In the genomic region with DNA sequence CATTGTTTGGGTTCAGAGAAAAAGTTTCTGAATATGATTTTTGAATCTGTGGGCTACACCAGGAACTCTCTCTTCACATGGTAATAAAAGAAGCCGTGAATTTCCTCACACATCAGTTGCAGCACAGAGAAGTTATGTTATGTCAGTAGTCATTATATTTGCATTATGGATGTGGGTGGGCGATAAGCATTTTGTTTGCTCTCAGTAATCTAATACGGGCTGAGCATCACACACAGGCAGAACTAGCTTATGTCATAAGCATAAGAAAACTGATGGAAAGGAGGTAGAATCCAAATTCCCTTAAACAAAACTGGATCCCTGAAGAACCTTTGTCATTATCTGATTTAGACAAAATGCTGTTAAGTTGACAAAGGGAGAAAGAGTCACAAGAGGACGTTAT, we compare ENCODE assay signal across 1 cellular context.
TF ChIP-seq lines count a peak whose summit lies in the region.

No MANE protein-coding gene starts in this region.

TF ChIP-seq in GM12878, 131 proteins besides CTCF, POLR2A, EP300 and RAD21 (continued from another document):
- TF ChIP-seq, protein P1, sequence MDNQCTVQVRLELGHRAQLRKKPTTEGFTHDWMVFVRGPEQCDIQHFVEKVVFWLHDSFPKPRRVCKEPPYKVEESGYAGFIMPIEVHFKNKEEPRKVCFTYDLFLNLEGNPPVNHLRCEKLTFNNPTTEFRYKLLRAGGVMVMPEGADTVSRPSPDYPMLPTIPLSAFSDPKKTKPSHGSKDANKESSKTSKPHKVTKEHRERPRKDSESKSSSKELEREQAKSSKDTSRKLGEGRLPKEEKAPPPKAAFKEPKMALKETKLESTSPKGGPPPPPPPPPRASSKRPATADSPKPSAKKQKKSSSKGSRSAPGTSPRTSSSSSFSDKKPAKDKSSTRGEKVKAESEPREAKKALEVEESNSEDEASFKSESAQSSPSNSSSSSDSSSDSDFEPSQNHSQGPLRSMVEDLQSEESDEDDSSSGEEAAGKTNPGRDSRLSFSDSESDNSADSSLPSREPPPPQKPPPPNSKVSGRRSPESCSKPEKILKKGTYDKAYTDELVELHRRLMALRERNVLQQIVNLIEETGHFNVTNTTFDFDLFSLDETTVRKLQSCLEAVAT (IDR thresholded peaks at IDR 0.05): no peak
- TF ChIP-seq, protein P2, sequence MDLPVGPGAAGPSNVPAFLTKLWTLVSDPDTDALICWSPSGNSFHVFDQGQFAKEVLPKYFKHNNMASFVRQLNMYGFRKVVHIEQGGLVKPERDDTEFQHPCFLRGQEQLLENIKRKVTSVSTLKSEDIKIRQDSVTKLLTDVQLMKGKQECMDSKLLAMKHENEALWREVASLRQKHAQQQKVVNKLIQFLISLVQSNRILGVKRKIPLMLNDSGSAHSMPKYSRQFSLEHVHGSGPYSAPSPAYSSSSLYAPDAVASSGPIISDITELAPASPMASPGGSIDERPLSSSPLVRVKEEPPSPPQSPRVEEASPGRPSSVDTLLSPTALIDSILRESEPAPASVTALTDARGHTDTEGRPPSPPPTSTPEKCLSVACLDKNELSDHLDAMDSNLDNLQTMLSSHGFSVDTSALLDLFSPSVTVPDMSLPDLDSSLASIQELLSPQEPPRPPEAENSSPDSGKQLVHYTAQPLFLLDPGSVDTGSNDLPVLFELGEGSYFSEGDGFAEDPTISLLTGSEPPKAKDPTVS (IDR thresholded peaks at IDR 0.05; ENCODE audit: low read depth, low read length): no peak
- TF ChIP-seq ZNF622 (IDR thresholded peaks at IDR 0.05) (no peak), SUPT20H (IDR thresholded peaks at IDR 0.05; ENCODE audit: borderline replicate concordance, control insufficient read depth, low read depth, low read length) (no peak), ESRRA (IDR thresholded peaks at IDR 0.05; ENCODE audit: low read length) (no peak), MYC (IDR thresholded peaks at IDR 0.05; ENCODE audit: insufficient read depth, insufficient read length, insufficient replicate concordance, low read length, severe bottlenecking) (no peak), DPF2 (IDR thresholded peaks at IDR 0.05) (no peak), TAF1 (IDR thresholded peaks at IDR 0.05; ENCODE audit: borderline replicate concordance, low read depth, low read length) (no peak), POLR2AphosphoS2 (IDR thresholded peaks at IDR 0.05; ENCODE audit: low read depth, low read length) (no peak), ZZZ3 (IDR thresholded peaks at IDR 0.05; ENCODE audit: control insufficient read depth, insufficient read length, low read depth) (no peak)
- TF ChIP-seq, protein P3, sequence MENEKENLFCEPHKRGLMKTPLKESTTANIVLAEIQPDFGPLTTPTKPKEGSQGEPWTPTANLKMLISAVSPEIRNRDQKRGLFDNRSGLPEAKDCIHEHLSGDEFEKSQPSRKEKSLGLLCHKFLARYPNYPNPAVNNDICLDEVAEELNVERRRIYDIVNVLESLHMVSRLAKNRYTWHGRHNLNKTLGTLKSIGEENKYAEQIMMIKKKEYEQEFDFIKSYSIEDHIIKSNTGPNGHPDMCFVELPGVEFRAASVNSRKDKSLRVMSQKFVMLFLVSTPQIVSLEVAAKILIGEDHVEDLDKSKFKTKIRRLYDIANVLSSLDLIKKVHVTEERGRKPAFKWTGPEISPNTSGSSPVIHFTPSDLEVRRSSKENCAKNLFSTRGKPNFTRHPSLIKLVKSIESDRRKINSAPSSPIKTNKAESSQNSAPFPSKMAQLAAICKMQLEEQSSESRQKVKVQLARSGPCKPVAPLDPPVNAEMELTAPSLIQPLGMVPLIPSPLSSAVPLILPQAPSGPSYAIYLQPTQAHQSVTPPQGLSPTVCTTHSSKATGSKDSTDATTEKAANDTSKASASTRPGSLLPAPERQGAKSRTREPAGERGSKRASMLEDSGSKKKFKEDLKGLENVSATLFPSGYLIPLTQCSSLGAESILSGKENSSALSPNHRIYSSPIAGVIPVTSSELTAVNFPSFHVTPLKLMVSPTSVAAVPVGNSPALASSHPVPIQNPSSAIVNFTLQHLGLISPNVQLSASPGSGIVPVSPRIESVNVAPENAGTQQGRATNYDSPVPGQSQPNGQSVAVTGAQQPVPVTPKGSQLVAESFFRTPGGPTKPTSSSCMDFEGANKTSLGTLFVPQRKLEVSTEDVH (IDR thresholded peaks at IDR 0.05; ENCODE audit: low read depth, partially characterized antibody): no peak
- TF ChIP-seq, protein P4, sequence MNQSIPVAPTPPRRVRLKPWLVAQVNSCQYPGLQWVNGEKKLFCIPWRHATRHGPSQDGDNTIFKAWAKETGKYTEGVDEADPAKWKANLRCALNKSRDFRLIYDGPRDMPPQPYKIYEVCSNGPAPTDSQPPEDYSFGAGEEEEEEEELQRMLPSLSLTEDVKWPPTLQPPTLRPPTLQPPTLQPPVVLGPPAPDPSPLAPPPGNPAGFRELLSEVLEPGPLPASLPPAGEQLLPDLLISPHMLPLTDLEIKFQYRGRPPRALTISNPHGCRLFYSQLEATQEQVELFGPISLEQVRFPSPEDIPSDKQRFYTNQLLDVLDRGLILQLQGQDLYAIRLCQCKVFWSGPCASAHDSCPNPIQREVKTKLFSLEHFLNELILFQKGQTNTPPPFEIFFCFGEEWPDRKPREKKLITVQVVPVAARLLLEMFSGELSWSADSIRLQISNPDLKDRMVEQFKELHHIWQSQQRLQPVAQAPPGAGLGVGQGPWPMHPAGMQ (IDR thresholded peaks at IDR 0.05; ENCODE audit: borderline replicate concordance): no peak
